Comparison of ENCODE assay signal across 18 cellular contexts in the genomic region with DNA sequence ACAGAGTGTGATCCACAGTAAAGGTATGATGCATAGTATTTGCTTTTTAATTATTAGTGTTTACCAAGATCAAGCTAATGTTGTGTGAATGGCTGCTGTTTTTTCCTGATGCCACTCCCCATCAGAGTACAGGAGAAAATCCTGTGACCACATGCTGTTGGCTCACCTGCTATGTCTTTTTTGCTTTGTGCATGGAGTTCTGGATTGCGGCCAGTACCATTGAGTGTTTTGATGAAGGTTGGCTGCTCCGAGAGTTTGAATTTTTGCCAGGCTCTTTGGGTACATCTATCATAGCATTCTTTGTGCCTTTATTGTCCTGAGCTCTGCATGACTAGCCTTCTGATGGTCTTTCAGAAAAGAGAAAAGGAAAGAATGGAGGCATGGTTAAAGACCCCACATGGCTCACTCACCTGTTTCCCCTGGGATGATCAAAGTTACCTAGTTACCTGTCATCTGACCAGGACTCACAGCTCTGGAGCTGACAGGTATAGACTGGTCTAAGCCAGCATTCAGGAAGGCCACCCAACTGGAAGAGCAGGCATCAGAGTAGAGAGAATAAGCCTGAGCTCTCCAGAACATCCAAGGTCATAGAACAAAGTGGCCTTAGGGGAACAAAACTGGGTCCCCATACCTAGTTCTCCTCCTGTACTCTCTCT. TPM values are rescaled to one million over a fixed set of nuclear protein-coding genes. Genes with fewer than 3 reads are reported as not detected.
DNase-seq lines count a peak whose midpoint lies in the region; ATAC-seq, FAIRE-seq and TF ChIP-seq lines count a peak whose summit lies in the region.
"Had no signal": no experiment of that assay in that cellular context is flagged by ENCODE, and none has a peak within 500 bp of the region (broad histone marks: within the 10 kb centered on the region; RNA-seq: fewer than 3 reads in every experiment).

No MANE protein-coding gene starts in this region.

- H4K8ac ChIP-seq in H9 (replicated peaks; ENCODE audit: insufficient read length, low read depth, low read length): no peak overlapping the region

- H2BK15ac ChIP-seq in H9 (ENCODE audit: low read depth, low read length): no peak overlapping the region

- H4K20me1 ChIP-seq in H9 (ENCODE audit: control insufficient read depth, insufficient read depth, insufficient read length): no peaks in the 10 kb centered on the region

- no peak overlapping the region for H3K27ac ChIP-seq in heart right ventricle
- no peak overlapping the region for H3K27ac ChIP-seq in right cardiac atrium (ENCODE audit: low read length)
- H3K27ac ChIP-seq in H9 (ENCODE audit: insufficient read length, low read depth, low read length): no peak overlapping the region
- H3K27ac ChIP-seq: dorsolateral prefrontal cortex, parathyroid adenoma had no signal

- H3K4me3 Mint-ChIP-seq in H9: no peak overlapping the region

- no peak overlapping the region for H3K4ac ChIP-seq in H9 (ENCODE audit: low read depth, low read length)

- H3K56ac ChIP-seq in H9 (ENCODE audit: insufficient read length, low read depth, low read length): no peak overlapping the region

- no peaks in the 10 kb centered on the region; a peak in 2 of 5 replicates for H3K9me3 Mint-ChIP-seq in H9

- ATAC-seq in heart right ventricle (peak in 6 of 8 donors; percentile 20 to 74 (median 38)), right cardiac atrium (no peak), HG03571 (IDR thresholded peaks at IDR 0.05; ENCODE audit: unreplicated experiment) (no peak), GM19467 (IDR thresholded peaks at IDR 0.05; ENCODE audit: unreplicated experiment) (no peak)
- ATAC-seq: SK-N-SH treated with all-trans-retinoic acid at 6 μM for 48 hours had no signal

- no peak overlapping the region for H3K4me2 ChIP-seq in H9 (ENCODE audit: insufficient read depth, insufficient read length, low read length)

- peaks cover 13 to 14% of the 10 kb centered on the region in 2 experiments for H3K4me1 Mint-ChIP-seq in H9

- H3K27me3 ChIP-seq in heart right ventricle (no peaks in the 10 kb centered on the region), right cardiac atrium (ENCODE audit: control insufficient read depth, insufficient read depth) (no peaks in the 10 kb centered on the region), H9 (ENCODE audit: insufficient read depth, low read length) (no peaks in the 10 kb centered on the region)

- no peak for TF ChIP-seq CTCF in heart right ventricle (IDR thresholded peaks at IDR 0.05)
- no peak for TF ChIP-seq CTCF in epithelial cell of esophagus (IDR thresholded peaks at IDR 0.05; ENCODE audit: insufficient read depth, low read depth, low read length, missing control alignments)
- no peak for TF ChIP-seq CTCF in H9 (conservative IDR thresholded peaks at IDR 0.05)

- H3K79me1 ChIP-seq in H9 (ENCODE audit: insufficient read depth, low read depth, low read length, poor library complexity, severe bottlenecking): no peaks in the 10 kb centered on the region

- DNase-seq in heart right ventricle (no peak), right cardiac atrium (no peak), NCI-H510A treated with DMSO at 0.1 percent for 48 hours (lab: John Stamatoyannopoulos, UW) (peak; percentile 28), epithelial cell of esophagus (ENCODE audit: low read depth) (peak; percentile 83), urothelium cell line (ENCODE audit: low spot score) (no peak), H9 (no peak)
- DNase-seq: activated effector memory CD4-positive, alpha-beta T cell treated with anti-CD3 and anti-CD28 coated beads, Interleukin-2, amount 50 U/mL, for 16 hours; aorta; stimulated activated CD4-positive, alpha-beta T cell treated with anti-CD3 and anti-CD28 coated beads, Interleukin-15, amount 100 ng/mL, for 24 hours had no signal

- WGBS in heart right ventricle, 2 donors: 50 to 57% methylated on average over 2 of the region's 2 CpGs
- 70% methylated on average over 2 of the region's 2 CpGs for WGBS in right cardiac atrium
- no CpG with 5 or more reads among the region's 2 CpGs for WGBS in H9 (ENCODE audit: extremely low coverage, insufficient read length, low lambda C conversion rate)

- H3K27me3 Mint-ChIP-seq in H9 (ENCODE audit: low read depth): peaks cover 6% of the 10 kb centered on the region

- no peak overlapping the region for H2BK120ac ChIP-seq in H9 (ENCODE audit: low read depth, low read length, poor library complexity, severe bottlenecking)

- no peak overlapping the region for H3K23ac ChIP-seq in H9 (ENCODE audit: insufficient read length, low read depth, low read length)

- H2BK12ac ChIP-seq in H9 (ENCODE audit: insufficient read length, low read depth, low read length): no peak overlapping the region

- H3K36me3 ChIP-seq in heart right ventricle: no peaks in the 10 kb centered on the region

- H2BK5ac ChIP-seq in H9 (ENCODE audit: insufficient read length, low read length): no peak overlapping the region

- H3K9ac ChIP-seq in H9 (ENCODE audit: extremely low read depth, insufficient read length, low read length): no peak overlapping the region
- H3K9ac ChIP-seq: parathyroid adenoma had no signal

- H2AK5ac ChIP-seq in H9 (ENCODE audit: insufficient read length, low read length): no peak overlapping the region

- H2BK20ac ChIP-seq in H9 (ENCODE audit: low read depth, low read length, poor library complexity, severe bottlenecking): no peak overlapping the region

- H3K27ac Mint-ChIP-seq in H9: no peak overlapping the region

- no peak overlapping the region for H3T11ph ChIP-seq in H9 (ENCODE audit: low read length)

- intact Hi-C loops in heart right ventricle (cut with DNase I) (no loop called here), right cardiac atrium (cut with DNase I) (no loop called here)

- no peaks in the 10 kb centered on the region for H3K23me2 ChIP-seq in H9 (ENCODE audit: insufficient read length, low read depth, low read length, poor library complexity, severe bottlenecking)

- no peak overlapping the region for H2AFZ ChIP-seq in H9 (ENCODE audit: low read length)
- H2AFZ ChIP-seq: parathyroid adenoma had no signal

- peak; percentile 63 for FAIRE-seq in urothelium cell line (lab: Jason Lieb, UNC)
- FAIRE-seq: frontal cortex had no signal

- H3K9me3 ChIP-seq in heart right ventricle: no peaks in the 10 kb centered on the region
- no peaks in the 10 kb centered on the region for H3K9me3 ChIP-seq in right cardiac atrium (ENCODE audit: control insufficient read depth, low read length)
- no peaks in the 10 kb centered on the region for H3K9me3 ChIP-seq in H9 (ENCODE audit: control insufficient read depth, low read depth, low read length)

- H4K91ac ChIP-seq in H9 (ENCODE audit: insufficient read length, low read depth, low read length): no peak overlapping the region

- H3K18ac ChIP-seq in H9 (ENCODE audit: insufficient read length, low read depth, low read length): no peak overlapping the region

- peaks cover 0 to 5% (median 0%) of the 10 kb centered on the region in 9 donors for H3K4me1 ChIP-seq in heart right ventricle
- peaks cover 4% of the 10 kb centered on the region for H3K4me1 ChIP-seq in right cardiac atrium (ENCODE audit: control insufficient read depth, insufficient read depth, low read length)
- peaks cover 6% of the 10 kb centered on the region; the same call in 1 of the 2 replicates for H3K4me1 ChIP-seq in H9 (ENCODE audit: insufficient read depth, low read length)
- H3K4me1 ChIP-seq: parathyroid adenoma had no signal

- no peak overlapping the region for H3K14ac ChIP-seq in H9 (ENCODE audit: insufficient read depth, low read length)

- no peak overlapping the region for H4K5ac ChIP-seq in H9 (ENCODE audit: insufficient read length, low read depth, low read length)

- H3K36me3 Mint-ChIP-seq in H9 (ENCODE audit: insufficient read depth in 1 of 3, low read depth in 3 of 3): no peaks in the 10 kb centered on the region

- H3K4me3 ChIP-seq in heart right ventricle (no peak overlapping the region), right cardiac atrium (ENCODE audit: low read length) (no peak overlapping the region), epithelial cell of esophagus (ENCODE audit: low read length) (no peak overlapping the region)
- H3K4me3 ChIP-seq: dorsolateral prefrontal cortex had no signal

- H3K79me2 ChIP-seq in H9 (ENCODE audit: insufficient read depth, low read length): no peaks in the 10 kb centered on the region
- H3K79me2 ChIP-seq: parathyroid adenoma had no signal

RNA-seq across cellular contexts. Expression of a gene that starts 11.9 kb away (rescaled TPM):
- total RNA-seq in heart right ventricle: 10 to 100 TPM in 9 of 10 donors, 1 to 10 TPM in 1; 8.3 to 20.3 (median 13.9) TPM
- polyA plus RNA-seq in heart right ventricle: 1 to 10 TPM; 3.7 to 5.9 TPM
- total RNA-seq in right cardiac atrium: 10 to 100 TPM; 12.2 to 20.2 (median 14.6) TPM
- polyA plus RNA-seq in right cardiac atrium: 4.2 TPM
- 52.6 and 60.8 TPM in 2 replicates for total RNA-seq in H9 (2021)

RNA-seq across cellular contexts. Expression of a gene that starts 18.7 kb away (rescaled TPM):
- total RNA-seq in heart right ventricle (not detected), right cardiac atrium (not detected), H9 (2021) (not detected in 2 replicates)
- polyA plus RNA-seq in heart right ventricle (not detected), right cardiac atrium (0.16 TPM)
- total RNA-seq: activated CD8-positive, alpha-beta memory T cell treated with anti-CD3 and anti-CD28 coated beads for 36 hours; aorta; dorsolateral prefrontal cortex; frontal cortex; temporal lobe had no signal
- polyA plus RNA-seq: AG04450, aorta had no signal

Comparison
In these comparisons a context has a peak if more than half of its experiments do, and no peak if none do; other contexts are left out.
1. ATAC-seq: peak in heart right ventricle (6 of 8); none in right cardiac atrium (0 of 2), HG03571 (single experiment) and GM19467 (single experiment).
2. DNase-seq: peak in NCI-H510A treated with DMSO at 0.1 percent for 48 hours (single experiment) and epithelial cell of esophagus (single experiment); none in heart right ventricle (0 of 2), right cardiac atrium (0 of 3), urothelium cell line (single experiment) and H9 (single experiment).